9 cellular contexts compared by ENCODE assay signal in genomic region chr1:180150982-180151381, GRCh38. TPM values are rescaled to one million over a fixed set of nuclear protein-coding genes. Genes with fewer than 3 reads are reported as not detected.
A peak's percentile ranks its signal among the peaks of the same experiment; 100 is the strongest.
DNase-seq lines count a peak whose midpoint lies in the region; ATAC-seq and TF ChIP-seq lines count a peak whose summit lies in the region.
"Had no signal": no experiment of that assay in that cellular context is flagged by ENCODE, and none has a peak within 500 bp of the region (broad histone marks: within the 10 kb centered on the region; RNA-seq: fewer than 3 reads in every experiment).

No MANE protein-coding gene starts in this region.

- H3K4me3 ChIP-seq in NB4 (ENCODE audit: low read depth, low read length) (no peak overlapping the region), thyroid gland (replicated peaks in 1 of 3) (no peak overlapping the region)

- H3K4me1 ChIP-seq in thyroid gland: peaks cover 0 to 12% of the 10 kb centered on the region in 2 donors

- no peaks in the 10 kb centered on the region for H3K36me3 ChIP-seq in thyroid gland

- WGBS in thyroid gland, 2 donors: 67 to 68% methylated on average over 1 of the region's 1 CpG

- peaks cover 19% of the 10 kb centered on the region for H3K36me3 Mint-ChIP-seq in dendritic cell treated with granulocyte-macrophage colony-stimulating factor and Interleukin-4, amounts not matched to agents 40 ng/mL and 50 ng/mL, for 4 days (ENCODE audit: low read depth)
- no peaks in the 10 kb centered on the region for H3K36me3 Mint-ChIP-seq in osteocyte (ENCODE audit: unreplicated experiment)
- H3K36me3 Mint-ChIP-seq: naive thymus-derived CD4-positive, alpha-beta T cell had no signal

- DNase-seq in GDM1 (lab: John Stamatoyannopoulos, UW) (peak; percentile 4), NB4 (ENCODE audit: low read depth) (peak; percentile 82), osteocyte (ENCODE audit: extremely low spot score, unreplicated experiment) (peak; percentile 17), thyroid gland (no peak)
- no peak for DNase-seq in stimulated activated CD4-positive, alpha-beta T cell treated with anti-CD3 and anti-CD28 coated beads, Interleukin-15, amount 100 ng/mL, for 24 hours
- DNase-seq: activated CD8-positive, alpha-beta memory T cell treated with anti-CD3 and anti-CD28 coated beads, Interleukin-2, amount 50 U/mL, for 4 hours; naive thymus-derived CD4-positive, alpha-beta T cell had no signal

- H3K27ac Mint-ChIP-seq in dendritic cell treated with granulocyte-macrophage colony-stimulating factor and Interleukin-4, amounts not matched to agents 40 ng/mL and 50 ng/mL, for 4 days: peak overlapping the region; percentile 71
- peak overlapping the region; percentile 76 for H3K27ac Mint-ChIP-seq in osteocyte (ENCODE audit: unreplicated experiment)
- H3K27ac Mint-ChIP-seq: naive thymus-derived CD4-positive, alpha-beta T cell had no signal

- H3K4me1 Mint-ChIP-seq in dendritic cell treated with granulocyte-macrophage colony-stimulating factor and Interleukin-4, amounts not matched to agents 40 ng/mL and 50 ng/mL, for 4 days (ENCODE audit: low read depth): peaks cover 24% of the 10 kb centered on the region
- H3K4me1 Mint-ChIP-seq in osteocyte (ENCODE audit: unreplicated experiment): peaks cover 36% of the 10 kb centered on the region

- no peaks in the 10 kb centered on the region for H3K27me3 ChIP-seq in thyroid gland

- no peak for ATAC-seq in HG02798 (IDR thresholded peaks at IDR 0.05; ENCODE audit: poor library complexity, unreplicated experiment)
- ATAC-seq: naive thymus-derived CD4-positive, alpha-beta T cell had no signal

- no peak overlapping the region for H3K4me3 Mint-ChIP-seq in dendritic cell treated with granulocyte-macrophage colony-stimulating factor and Interleukin-4, amounts not matched to agents 40 ng/mL and 50 ng/mL, for 4 days
- H3K4me3 Mint-ChIP-seq in osteocyte (ENCODE audit: unreplicated experiment): no peak overlapping the region
- H3K4me3 Mint-ChIP-seq: naive thymus-derived CD4-positive, alpha-beta T cell had no signal

- H3K27me3 Mint-ChIP-seq in dendritic cell treated with granulocyte-macrophage colony-stimulating factor and Interleukin-4, amounts not matched to agents 40 ng/mL and 50 ng/mL, for 4 days: no peaks in the 10 kb centered on the region
- no peaks in the 10 kb centered on the region for H3K27me3 Mint-ChIP-seq in osteocyte (ENCODE audit: unreplicated experiment)

- H3K9me3 Mint-ChIP-seq in dendritic cell treated with granulocyte-macrophage colony-stimulating factor and Interleukin-4, amounts not matched to agents 40 ng/mL and 50 ng/mL, for 4 days: no peaks in the 10 kb centered on the region
- H3K9me3 Mint-ChIP-seq in osteocyte (ENCODE audit: unreplicated experiment): no peaks in the 10 kb centered on the region

- no peaks in the 10 kb centered on the region for H3K9me3 ChIP-seq in thyroid gland

- TF ChIP-seq POLR2A in NB4 (IDR thresholded peaks at IDR 0.05; ENCODE audit: extremely low read depth, insufficient read length): no peak
- no peak for TF ChIP-seq POLR2A in thyroid gland (IDR thresholded peaks at IDR 0.05)

- intact Hi-C loops in dendritic cell treated with granulocyte-macrophage colony-stimulating factor and Interleukin-4, amounts not matched to agents 40 ng/mL and 50 ng/mL, for 4 days (cut with micrococcal nuclease): loop anchor here (10.0 kb wide), 1 partner anchor 266 kb away; the partner anchor contains the start of gene TOR1AIP1
- intact Hi-C loops in thyroid gland (cut with DNase I): no loop called here

- TF ChIP-seq CTCF in NB4 (IDR thresholded peaks at IDR 0.05; ENCODE audit: low read depth, low read length) (no peak), osteocyte (IDR thresholded peaks at IDR 0.05) (no peak), thyroid gland (IDR thresholded peaks at IDR 0.05) (no peak)

- H3K27ac ChIP-seq in thyroid gland: no peak overlapping the region

RNA-seq across cellular contexts. Expression of gene QSOX1, which starts 3.7 kb away (rescaled TPM):
- total RNA-seq in osteocyte (152 and 162 TPM in 2 replicates), thyroid gland (10 to 100 TPM; 19.6 to 45.2 (median 28.4) TPM)

Comparison
In these comparisons a context has a peak if more than half of its experiments do, and no peak if none do; other contexts are left out.
1. DNase-seq: peak in GDM1 (single experiment), NB4 (single experiment) and osteocyte (single experiment); none in thyroid gland (0 of 2) and stimulated activated CD4-positive, alpha-beta T cell treated with anti-CD3 and anti-CD28 coated beads, Interleukin-15, amount 100 ng/mL, for 24 hours (single experiment).